Comparison of ENCODE assay signal across 26 cellular contexts in genomic region chr2:11528228-11528627, GRCh38. TPM values are rescaled to one million over a fixed set of nuclear protein-coding genes. Genes with fewer than 3 reads are reported as not detected.
DNase-seq lines count a peak whose midpoint lies in the region; ATAC-seq, FAIRE-seq and TF ChIP-seq lines count a peak whose summit lies in the region.
"Had no signal": no experiment of that assay in that cellular context is flagged by ENCODE, and none has a peak within 500 bp of the region (broad histone marks: within the 10 kb centered on the region; RNA-seq: fewer than 3 reads in every experiment).

No MANE protein-coding gene starts in this region.

- no peak overlapping the region for H3K27ac Mint-ChIP-seq in activated T-helper 2 cell treated with anti-CD3 and anti-CD28 coated beads, Interferon-gamma antibody, Interleukin-2, Interleukin-4, amounts not matched to agents 10 μg/mL and 5 μg/mL and 100 μg/mL, durations not matched to agents 14 hours and 24 hours and 36 hours
- H3K27ac Mint-ChIP-seq: CD4-positive, alpha-beta memory T cell; CD4-positive, CD25-positive, alpha-beta regulatory T cell had no signal

- H3K4me1 Mint-ChIP-seq in activated T-helper 2 cell treated with anti-CD3 and anti-CD28 coated beads, Interferon-gamma antibody, Interleukin-2, Interleukin-4, amounts not matched to agents 10 μg/mL and 5 μg/mL and 100 μg/mL, durations not matched to agents 14 hours and 24 hours and 36 hours (ENCODE audit: low read depth) = no peaks in the 10 kb centered on the region
- H3K4me1 Mint-ChIP-seq: CD4-positive, alpha-beta memory T cell; CD8-positive, alpha-beta memory T cell had no signal

- H3K36me3 Mint-ChIP-seq in activated T-helper 2 cell treated with anti-CD3 and anti-CD28 coated beads, Interferon-gamma antibody, Interleukin-2, Interleukin-4, amounts not matched to agents 10 μg/mL and 5 μg/mL and 100 μg/mL, durations not matched to agents 14 hours and 24 hours and 36 hours (ENCODE audit: low read depth) = no peaks in the 10 kb centered on the region
- H3K36me3 Mint-ChIP-seq: CD14-positive monocyte; CD4-positive, alpha-beta memory T cell; CD4-positive, CD25-positive, alpha-beta regulatory T cell had no signal

- no peak overlapping the region for H2AFZ ChIP-seq in GM12878 (ENCODE audit: control insufficient read depth, low read depth, low read length)

- intact Hi-C loops in GM12878 (cut with micrococcal nuclease; ENCODE audit: unreplicated experiment) = no loop called here
- intact Hi-C loops in uterus (cut with DNase I; ENCODE audit: low total_unique reads) = no loop called here
- intact Hi-C loops in activated T-helper 2 cell treated with anti-CD3 and anti-CD28 coated beads, Interferon-gamma antibody, Interleukin-2, Interleukin-4, amounts not matched to agents 10 μg/mL and 5 μg/mL and 100 μg/mL, durations not matched to agents 14 hours and 24 hours and 36 hours (cut with micrococcal nuclease) = no loop called here

- no peaks in the 10 kb centered on the region for H3K79me2 ChIP-seq in GM12878 (ENCODE audit: control insufficient read depth, insufficient read depth, low read length)

- no peak overlapping the region for H3K27ac ChIP-seq in A549
- H3K27ac ChIP-seq in GM12878 (ENCODE audit: control insufficient read depth, insufficient read depth) = no peak overlapping the region
- peak overlapping the region; percentile 77 to 89 for H3K27ac ChIP-seq in uterus
- H3K27ac ChIP-seq: 22Rv1, BLaER1 had no signal

- TF ChIP-seq POLR2A in A549 (IDR thresholded peaks at IDR 0.05; ENCODE audit: low read length) (no peak), GM12878 (IDR thresholded peaks at IDR 0.05; ENCODE audit: low read depth, low read length) (no peak), uterus (IDR thresholded peaks at IDR 0.05) (no peak)

- CTCF ChIA-PET in A549 (lab: Yijun Ruan, JAX) (interaction anchor here (2.3 kb wide), 1 partner anchor 55 kb away, joined by 9 read pairs; no protein-coding TSS in a partner anchor), GM12878 (lab: Yijun Ruan, JAX) (no interaction called here)

- H3K4me3 ChIP-seq in A549 = no peak overlapping the region
- no peak overlapping the region for H3K4me3 ChIP-seq in GM12878
- H3K4me3 ChIP-seq in uterus = no peak overlapping the region
- H3K4me3 ChIP-seq: BLaER1 had no signal

- H3K9me3 ChIP-seq in A549 (no peaks in the 10 kb centered on the region), GM12878 (replicated peaks; ENCODE audit: control insufficient read depth, insufficient read depth, low read length) (peaks cover 11% of the 10 kb centered on the region), uterus (no peaks in the 10 kb centered on the region)
- H3K9me3 ChIP-seq: BE2C, BLaER1 had no signal

- no peak for TF ChIP-seq RAD21 in A549 (conservative IDR thresholded peaks at IDR 0.05 in 1 of 2, IDR thresholded peaks at IDR 0.05 in 1 of 2)
- TF ChIP-seq RAD21 in GM12878 (IDR thresholded peaks at IDR 0.05; ENCODE audit: insufficient read depth, low read depth, low read length) = no peak

- in situ Hi-C loops in GM12878 (cut with MboI) = no loop called here

- BruUV-seq in GM12878 (replicated peaks; lab: Mats Ljungman, UMichigan) = no TSS peak

- H3K27me3 ChIP-seq in GM12878 (replicated peaks in 1 of 2; ENCODE audit: control insufficient read depth in 2 of 2, insufficient read depth in 2 of 2, low read length in 1 of 2) (peaks cover 0 to 2% of the 10 kb centered on the region in 2 experiments; a peak in 1 of 4 replicates), uterus (no peaks in the 10 kb centered on the region)
- H3K27me3 ChIP-seq: BE2C, BLaER1 had no signal

- SMC1A ChIA-PET in GM12878 (lab: Charles Lee; ENCODE audit: uncharacterized antibody, unreplicated experiment) = no interaction called here

- no peaks in the 10 kb centered on the region for H4K20me1 ChIP-seq in GM12878 (ENCODE audit: control insufficient read depth, insufficient read depth)
- H4K20me1 ChIP-seq: BLaER1 had no signal

- ATAC-seq in A549 (no peak), HG03442 (IDR thresholded peaks at IDR 0.05; ENCODE audit: unreplicated experiment) (peak; percentile 45), GM12878 (peak; percentile 53), GM21786 (IDR thresholded peaks at IDR 0.05; ENCODE audit: unreplicated experiment) (no peak)

- TF ChIP-seq EP300 in A549 (IDR thresholded peaks at IDR 0.05) (no peak), GM12878 (IDR thresholded peaks at IDR 0.05; ENCODE audit: borderline replicate concordance in 1 of 2, control insufficient read depth in 1 of 2, low read depth in 2 of 2, low read length in 2 of 2) (no peak)

- no peak overlapping the region for H3K9ac ChIP-seq in GM12878 (ENCODE audit: control insufficient read depth, insufficient read depth, low read length)
- H3K9ac ChIP-seq: BLaER1 had no signal

- peaks cover 21% of the 10 kb centered on the region for H3K27me3 Mint-ChIP-seq in activated T-helper 2 cell treated with anti-CD3 and anti-CD28 coated beads, Interferon-gamma antibody, Interleukin-2, Interleukin-4, amounts not matched to agents 10 μg/mL and 5 μg/mL and 100 μg/mL, durations not matched to agents 14 hours and 24 hours and 36 hours (ENCODE audit: low read depth)

- H3K36me3 ChIP-seq in GM12878 (ENCODE audit: control insufficient read depth in 2 of 2, insufficient read depth in 2 of 2, low read length in 1 of 2) (no peaks in the 10 kb centered on the region), uterus (no peaks in the 10 kb centered on the region)
- H3K36me3 ChIP-seq: BE2C, BLaER1 had no signal

- H3K4me2 ChIP-seq in A549 (no peak overlapping the region), GM12878 (ENCODE audit: control insufficient read depth, insufficient read depth) (no peak overlapping the region)
- H3K4me2 ChIP-seq: BLaER1 had no signal

- H3K4me1 ChIP-seq in A549 (0 out of 3 replicates have a peak, but pooled peaks cover 5% of the 10 kb centered on the region), GM12878 (ENCODE audit: control insufficient read depth, insufficient read depth, low read length) (peaks cover 10% of the 10 kb centered on the region), uterus (peaks cover 0 to 7% of the 10 kb centered on the region in 2 donors)
- H3K4me1 ChIP-seq: BLaER1 had no signal

- H3K9me3 Mint-ChIP-seq in activated T-helper 2 cell treated with anti-CD3 and anti-CD28 coated beads, Interferon-gamma antibody, Interleukin-2, Interleukin-4, amounts not matched to agents 10 μg/mL and 5 μg/mL and 100 μg/mL, durations not matched to agents 14 hours and 24 hours and 36 hours = no peaks in the 10 kb centered on the region
- H3K9me3 Mint-ChIP-seq: CD8-positive, alpha-beta memory T cell had no signal

- 43% methylated on average over 3 of the region's 3 CpGs for WGBS in A549 (ENCODE audit: missing lambda C conversion rate)
- 4% methylated on average over 3 of the region's 3 CpGs for WGBS in GM12878 (ENCODE audit: insufficient coverage, insufficient replicate concordance, low lambda C conversion rate, missing lambda C conversion rate)

- RAD21 ChIA-PET in GM12878 (lab: Charles Lee; ENCODE audit: unreplicated experiment) = no interaction called here

- DNase-seq in A549 (ENCODE audit: low read depth in 1 of 2, low spot score in 1 of 2) (no peak), GM12878 (ENCODE audit: low read depth, low spot score) (no peak), uterus (no peak)
- no peak for DNase-seq in activated T-helper 2 cell treated with anti-CD3 and anti-CD28 coated beads, Interferon-gamma antibody, Interleukin-2, Interleukin-4, amounts not matched to agents 10 μg/mL and 5 μg/mL and 100 μg/mL, durations not matched to agents 14 hours and 24 hours and 36 hours (ENCODE audit: low spot score)
- DNase-seq in stimulated activated naive CD4-positive, alpha-beta T cell (lab: John Stamatoyannopoulos, UW) = no peak
- DNase-seq: ACHN; BE2C; C1 segment of cervical spinal cord; CD4-positive, alpha-beta memory T cell; CD4-positive, CD25-positive, alpha-beta regulatory T cell; CD8-positive, alpha-beta memory T cell; COR-L47; DMS 273 treated with DMSO at 0.1 percent for 48 hours; DMS153; DMS53; DMS79; DND-41; EL; GDM1 had no signal

- FAIRE-seq in A549 (lab: Jason Lieb, UNC) (peak; percentile 56), GM12878 (lab: Jason Lieb, UNC) (no peak)
- FAIRE-seq: GM12892, GM19239 had no signal

- TF ChIP-seq CTCF in A549 (IDR thresholded peaks at IDR 0.05) (no peak), GM12878 (IDR thresholded peaks at IDR 0.05 in 2 of 3, conservative IDR thresholded peaks at IDR 0.05 in 1 of 3; ENCODE audit: control insufficient read depth in 2 of 3, extremely low read depth in 1 of 3, insufficient read depth in 1 of 3, low read depth in 3 of 3, low read length in 3 of 3) (no peak), uterus (IDR thresholded peaks at IDR 0.05) (no peak)

- no peak overlapping the region for H3K4me3 Mint-ChIP-seq in activated T-helper 2 cell treated with anti-CD3 and anti-CD28 coated beads, Interferon-gamma antibody, Interleukin-2, Interleukin-4, amounts not matched to agents 10 μg/mL and 5 μg/mL and 100 μg/mL, durations not matched to agents 14 hours and 24 hours and 36 hours (ENCODE audit: low read depth)
- H3K4me3 Mint-ChIP-seq: CD4-positive, alpha-beta memory T cell; CD4-positive, CD25-positive, alpha-beta regulatory T cell; CD8-positive, alpha-beta memory T cell had no signal

- POLR2A ChIA-PET in A549 (lab: Yijun Ruan, JAX) = no interaction called here
- POLR2A ChIA-PET in GM12878 (lab: Charles Lee) = no interaction called here

RNA-seq across cellular contexts. Expression of gene GREB1, which starts 5.6 kb away (rescaled TPM):
- 1.3 and 1.7 TPM in 2 replicates for polyA plus RNA-seq in A549 (2011; rRNA removed)
- polyA plus RNA-seq in A549 (2012; cell fraction: cytosol; rRNA removed) = 1.0 and 1.2 TPM in 2 replicates
- 1.1 and 1.8 TPM in 2 replicates for polyA plus RNA-seq in A549 (2012; cell fraction: nucleus; rRNA removed)
- polyA plus RNA-seq in A549 (2017; fragmentation: RNase III; extraction: RNeasy Plus Mini Kit Qiagen cat#74134 plus additional on column Dnase treatment) = 1.1 to 1.4 TPM (median 1.4 TPM) in 3 replicates
- polyA minus RNA-seq in A549 (2011; rRNA and poly(A)+ RNA removed) = 1.2 and 2.1 TPM in 2 replicates
- total RNA-seq in GM12878 (2013; cell fraction: nucleolus; rRNA removed) = 1.3 and 3.0 TPM in 2 replicates
- total RNA-seq in GM12878 (2014; rRNA removed) = 0.11 and 0.62 TPM in 2 replicates
- total RNA-seq in GM12878 (2014; rRNA removed; fragmentation: Illumina TruSeq; extraction: Trizol) = 0.55 and 0.67 TPM in 2 replicates
- total RNA-seq in GM12878 (2021) = 0.69 and 2.1 TPM in 2 replicates
- not detected for polyA plus RNA-seq in GM12878 (2011; ENCODE audit: low read depth)
- polyA plus RNA-seq in GM12878 (2011; rRNA removed) = 0.22 and 0.39 TPM in 2 replicates
- 0.19 and 0.27 TPM in 2 replicates for polyA plus RNA-seq in GM12878 (2011; cell fraction: cytosol; rRNA removed)
- polyA plus RNA-seq in GM12878 (2011; cell fraction: nucleus; rRNA removed) = 0.18 and 0.46 TPM in 2 replicates
- polyA plus RNA-seq in GM12878 (2012) = 0.22 and 0.23 TPM in 2 replicates
- 0.37 and 3.5 TPM in 2 replicates for polyA plus RNA-seq in GM12878 (2014; fragmentation: Illumina TruSeq; extraction: Trizol)
- polyA plus RNA-seq in GM12878 (2014; fragmentation: Nextera tagmentation; extraction: Ambion mirVana) = under 1 TPM in 1 of 2 experiments, not detected in 1; 0.09 TPM
- polyA plus RNA-seq in GM12878 (2014; rRNA removed) = 0.23 and 0.28 TPM in 2 replicates
- polyA plus RNA-seq in GM12878 (2016; fragmentation: Nextera tagmentation; extraction: Ambion mirVana) = under 1 TPM; 0.35 to 0.36 TPM
- 0.22 and 0.31 TPM in 2 replicates for polyA minus RNA-seq in GM12878 (2011; rRNA and poly(A)+ RNA removed)
- polyA minus RNA-seq in GM12878 (2011; cell fraction: cytosol; rRNA and poly(A)+ RNA removed) = not detected in 2 replicates
- not detected in 2 replicates for polyA minus RNA-seq in GM12878 (2011; cell fraction: nucleus; rRNA and poly(A)+ RNA removed)
- total RNA-seq in uterus = 100 to 1,000 TPM in 2 of 4 donors, 10 to 100 TPM in 2; 20.3 to 166 (median 78.8) TPM
- 0.23 and 0.25 TPM in 2 replicates for total RNA-seq in activated T-helper 2 cell treated with anti-CD3 and anti-CD28 coated beads, Interferon-gamma antibody, Interleukin-2, Interleukin-4, amounts not matched to agents 10 μg/mL and 5 μg/mL and 100 μg/mL, durations not matched to agents 14 hours and 24 hours and 36 hours
- polyA plus RNA-seq: CD14-positive monocyte; CD4-positive, alpha-beta memory T cell had no signal

Comparison
In these comparisons a context has a peak if more than half of its experiments do, and no peak if none do; other contexts are left out.
1. ATAC-seq: peak in HG03442 (single experiment) and GM12878 (single experiment); none in A549 (0 of 2) and GM21786 (single experiment).
2. H3K27ac ChIP-seq: peak in uterus (2 of 2); none in A549 (0 of 2) and GM12878 (single experiment).
3. RNA of gene GREB1, which starts 5.6 kb away (total RNA-seq): 20.3 to 166 TPM in uterus; 0.11 to 3.0 TPM in GM12878 and 0.23 to 0.25 TPM in activated T-helper 2 cell treated with anti-CD3 and anti-CD28 coated beads, Interferon-gamma antibody, Interleukin-2, Interleukin-4, amounts not matched to agents 10 μg/mL and 5 μg/mL and 100 μg/mL, durations not matched to agents 14 hours and 24 hours and 36 hours; every median in the first group is over 4 times any median in the second.
4. Of the 24 proteins assayed by ChIP-seq in both GM12878 and A549: peak only in GM12878: JUNB; only in A549: none; in both: none; in neither: 23.